8 cellular contexts compared by ENCODE assay signal in the genomic region with DNA sequence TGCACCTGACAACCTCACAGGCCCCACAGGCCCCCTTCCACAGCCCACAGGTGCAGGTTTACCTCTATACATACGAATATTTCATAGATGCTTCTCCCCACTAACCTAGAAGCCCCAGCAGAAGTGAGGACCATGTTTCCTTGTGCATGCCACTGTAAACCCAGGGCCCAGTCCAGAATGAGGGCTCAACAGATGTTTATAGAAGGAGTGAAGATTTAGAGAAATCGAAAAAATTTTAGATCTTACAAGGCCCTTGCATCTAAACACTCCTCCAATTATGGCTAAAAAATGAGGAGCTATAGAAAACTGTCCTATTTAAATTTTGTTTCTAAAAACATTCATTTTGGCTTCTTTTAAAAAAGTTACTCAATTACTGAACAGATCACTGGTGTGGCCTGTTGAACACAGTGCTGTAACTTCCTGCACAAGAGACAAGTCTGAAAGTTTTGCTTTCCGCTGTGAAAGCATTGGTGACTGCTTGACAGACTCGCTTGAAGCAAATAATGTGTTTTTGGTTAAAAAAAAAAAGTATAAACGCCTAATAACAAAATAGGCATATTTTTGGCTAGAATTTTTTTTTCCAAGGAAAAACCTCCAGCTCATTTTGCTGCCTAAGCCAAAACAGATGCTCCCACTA. TPM values are rescaled to one million over a fixed set of nuclear protein-coding genes. Genes with fewer than 3 reads are reported as not detected.
DNase-seq lines count a peak whose midpoint lies in the region; ATAC-seq and TF ChIP-seq lines count a peak whose summit lies in the region.

No MANE protein-coding gene starts in this region.

- in situ Hi-C loops in gastrocnemius medialis (cut with MboI; ENCODE audit: low sequenced_read_pairs in 4 of 4) = no loop called here

- ATAC-seq in GM18907 (IDR thresholded peaks at IDR 0.05; ENCODE audit: unreplicated experiment) (peak; percentile 24), gastrocnemius medialis (no peak), GM18517 (IDR thresholded peaks at IDR 0.05; ENCODE audit: unreplicated experiment) (no peak)

- H3K27ac Mint-ChIP-seq in T-helper 1 cell treated with Interleukin-12 subunit alpha and Interleukin-12 subunit beta and Interleukin-4 antibody, amounts not matched to agents 30 μg/mL and 1 μg/mL, for 36 hours = peak overlapping the region; percentile 89

- DNase-seq in fibroblast of pulmonary artery (ENCODE audit: low read depth) = peak; percentile 38
- no peak for DNase-seq in gastrocnemius medialis
- no peak for DNase-seq in activated CD4-positive, CD25-positive, alpha-beta regulatory T cell treated with anti-CD3 and anti-CD28 coated beads, Interleukin-2, amount 50 U/mL, for 72 hours
- no peak for DNase-seq in KG1 (lab: John Stamatoyannopoulos, UW)

- H3K9me3 ChIP-seq in gastrocnemius medialis = no peaks in the 10 kb centered on the region

- H3K36me3 ChIP-seq in ACC112 (ENCODE audit: insufficient read depth, low read length) = no peaks in the 10 kb centered on the region
- no peaks in the 10 kb centered on the region for H3K36me3 ChIP-seq in gastrocnemius medialis

- intact Hi-C loops in gastrocnemius medialis (cut with DNase I; ENCODE audit: low total_unique reads) = loop anchor here (5.0 to 10.0 kb wide), 3 partner anchors 287 to 745 kb away; a partner anchor contains a TSS

- TF ChIP-seq POLR2A in gastrocnemius medialis (IDR thresholded peaks at IDR 0.05) = no peak

- no peak for TF ChIP-seq CTCF in fibroblast of pulmonary artery (IDR thresholded peaks at IDR 0.05; ENCODE audit: low read length, missing control alignments)
- TF ChIP-seq CTCF in gastrocnemius medialis (IDR thresholded peaks at IDR 0.05 in 4 of 5, conservative IDR thresholded peaks at IDR 0.05 in 1 of 5) = no peak

- H3K27me3 Mint-ChIP-seq in T-helper 1 cell treated with Interleukin-12 subunit alpha and Interleukin-12 subunit beta and Interleukin-4 antibody, amounts not matched to agents 30 μg/mL and 1 μg/mL, for 36 hours (ENCODE audit: low read depth) = no peaks in the 10 kb centered on the region

- H3K4me3 ChIP-seq in ACC112 (ENCODE audit: low read depth, low read length) (peak overlapping the region; percentile 82), fibroblast of pulmonary artery (replicated peaks; ENCODE audit: low read depth, low read length) (peak overlapping the region; percentile 73), gastrocnemius medialis (peak overlapping the region; percentile 76 to 95 (median 86))

- no peaks in the 10 kb centered on the region for H3K9me3 Mint-ChIP-seq in T-helper 1 cell treated with Interleukin-12 subunit alpha and Interleukin-12 subunit beta and Interleukin-4 antibody, amounts not matched to agents 30 μg/mL and 1 μg/mL, for 36 hours

- H3K36me3 Mint-ChIP-seq in T-helper 1 cell treated with Interleukin-12 subunit alpha and Interleukin-12 subunit beta and Interleukin-4 antibody, amounts not matched to agents 30 μg/mL and 1 μg/mL, for 36 hours (ENCODE audit: low read depth) = peaks cover 8% of the 10 kb centered on the region

- H3K79me2 ChIP-seq in ACC112 (ENCODE audit: control insufficient read depth, insufficient read depth, low read length, unreplicated experiment) = peaks cover 46% of the 10 kb centered on the region

- H2AFZ ChIP-seq in ACC112 (ENCODE audit: low read length, unreplicated experiment) = no peak overlapping the region

- peaks cover 10% of the 10 kb centered on the region for H3K4me1 ChIP-seq in ACC112 (ENCODE audit: control insufficient read depth, insufficient read depth, low read length, unreplicated experiment)
- peaks cover 27 to 46% of the 10 kb centered on the region in 2 donors for H3K4me1 ChIP-seq in gastrocnemius medialis

- peaks cover 32% of the 10 kb centered on the region for H3K4me1 Mint-ChIP-seq in T-helper 1 cell treated with Interleukin-12 subunit alpha and Interleukin-12 subunit beta and Interleukin-4 antibody, amounts not matched to agents 30 μg/mL and 1 μg/mL, for 36 hours (ENCODE audit: low read depth)

- H3K27me3 ChIP-seq in ACC112 (ENCODE audit: insufficient read depth, low read length) (no peaks in the 10 kb centered on the region), gastrocnemius medialis (no peaks in the 10 kb centered on the region)

- H3K4me3 Mint-ChIP-seq in T-helper 1 cell treated with Interleukin-12 subunit alpha and Interleukin-12 subunit beta and Interleukin-4 antibody, amounts not matched to agents 30 μg/mL and 1 μg/mL, for 36 hours = peak overlapping the region; percentile 86

- H3K27ac ChIP-seq in ACC112 (ENCODE audit: low read depth, low read length) (no peak overlapping the region), gastrocnemius medialis (peak overlapping the region; percentile 85 to 95 (median 90))

RNA-seq across cellular contexts. Expression of a gene that starts 1.2 kb away (rescaled TPM):
- total RNA-seq in gastrocnemius medialis = 10 to 100 TPM; 14.5 to 29.9 (median 19.3) TPM

RNA-seq across cellular contexts. Expression of a gene that starts 49.2 kb away (rescaled TPM):
- total RNA-seq in gastrocnemius medialis = 10 to 100 TPM; 18.4 to 30.8 (median 23.7) TPM
